ENCODE assay signal across 12 cellular contexts in genomic region chr1:170586942-170587593, GRCh38. TPM values are rescaled to one million over a fixed set of nuclear protein-coding genes. Genes with fewer than 3 reads are reported as not detected.
DNase-seq lines count a peak whose midpoint lies in the region; ATAC-seq and TF ChIP-seq lines count a peak whose summit lies in the region.
"Had no signal": no experiment of that assay in that cellular context is flagged by ENCODE, and none has a peak within 500 bp of the region (broad histone marks: within the 10 kb centered on the region; RNA-seq: fewer than 3 reads in every experiment).

No MANE protein-coding gene starts in this region.

- H3K27me3 Mint-ChIP-seq in activated CD4-positive, alpha-beta T cell treated with anti-CD3 and anti-CD28 coated beads, Interleukin-2, amount 10 ng/mL, durations not matched to agents 7 days and 5 days = peaks cover 26% of the 10 kb centered on the region

- TF ChIP-seq CTCF in lung (IDR thresholded peaks at IDR 0.05; ENCODE audit: control extremely low read depth, extremely low read depth) (no peak), thoracic aorta (IDR thresholded peaks at IDR 0.05) (no peak)

- H3K36me3 ChIP-seq in lung (ENCODE audit: control insufficient read depth in 2 of 2, insufficient read depth in 2 of 2, low read length in 2 of 2) (no peaks in the 10 kb centered on the region), thoracic aorta (no peaks in the 10 kb centered on the region)

- H3K27ac ChIP-seq in lung (ENCODE audit: low read depth in 1 of 2, low read length in 1 of 2) (no peak overlapping the region), thoracic aorta (peak overlapping the region; percentile 71 to 93)

- no peak overlapping the region for H3K27ac Mint-ChIP-seq in activated CD4-positive, alpha-beta T cell treated with anti-CD3 and anti-CD28 coated beads, Interleukin-2, amount 10 ng/mL, durations not matched to agents 7 days and 5 days
- H3K27ac Mint-ChIP-seq: naive thymus-derived CD8-positive, alpha-beta T cell; stimulated activated naive CD8-positive, alpha-beta T cell treated with anti-CD3 and anti-CD28 coated beads, Interleukin-15, Interleukin-2, amounts not matched to agents 100 ng/mL and 50 ng/mL, for 24 hours had no signal

- POLR2A ChIA-PET in activated CD4-positive, alpha-beta T cell treated with anti-CD3 and anti-CD28 coated beads, Interleukin-2, amount 10 ng/mL, durations not matched to agents 7 days and 5 days (lab: Charles Lee) = no interaction called here

- H3K9me3 ChIP-seq in lung (ENCODE audit: control insufficient read depth in 2 of 2, insufficient read depth in 1 of 2, low read length in 1 of 2) (no peaks in the 10 kb centered on the region), thoracic aorta (no peaks in the 10 kb centered on the region)

- H3K4me3 ChIP-seq in lung = no peak overlapping the region
- H3K4me3 ChIP-seq in thoracic aorta = peak overlapping the region; percentile 68

- no peaks in the 10 kb centered on the region for H3K27me3 ChIP-seq in lung (ENCODE audit: control insufficient read depth, insufficient read depth)
- H3K27me3 ChIP-seq in thoracic aorta (replicated peaks; ENCODE audit: insufficient read depth) = no peaks in the 10 kb centered on the region

- H3K4me3 Mint-ChIP-seq in activated CD4-positive, alpha-beta T cell treated with anti-CD3 and anti-CD28 coated beads, Interleukin-2, amount 10 ng/mL, durations not matched to agents 7 days and 5 days = no peak overlapping the region
- H3K4me3 Mint-ChIP-seq: stimulated activated naive CD8-positive, alpha-beta T cell treated with anti-CD3 and anti-CD28 coated beads, Interleukin-15, Interleukin-2, amounts not matched to agents 100 ng/mL and 50 ng/mL, for 24 hours had no signal

- H3K4me1 ChIP-seq in lung (ENCODE audit: control insufficient read depth in 2 of 2, insufficient read depth in 2 of 2, low read length in 2 of 2) (no peaks in the 10 kb centered on the region), thoracic aorta (ENCODE audit: control insufficient read depth in 1 of 2, low read depth in 2 of 2) (peaks cover 15 to 30% of the 10 kb centered on the region in 2 donors)

- CTCF ChIA-PET in activated CD4-positive, alpha-beta T cell treated with anti-CD3 and anti-CD28 coated beads, Interleukin-2, amount 10 ng/mL, durations not matched to agents 7 days and 5 days (lab: Charles Lee) = no interaction called here

- DNase-seq in NCI-H446 (lab: John Stamatoyannopoulos, UW) (peak; percentile 57 to 67), dedifferentiated amniotic fluid mesenchymal stem cell (ENCODE audit: extremely low spot score) (peak; percentile 72), lung (ENCODE audit: low spot score) (no peak), thoracic aorta (ENCODE audit: low spot score) (no peak), mucosa of gallbladder (ENCODE audit: low spot score) (no peak), NCI-H345 (lab: John Stamatoyannopoulos, UW) (no peak)
- DNase-seq in activated CD4-positive, alpha-beta T cell treated with anti-CD3 and anti-CD28 coated beads, Interleukin-2, amount 10 ng/mL, durations not matched to agents 7 days and 5 days = no peak
- DNase-seq: dermis blood vessel endothelial cell; naive thymus-derived CD8-positive, alpha-beta T cell; NCI-H1694 had no signal

- ATAC-seq in lung (ENCODE audit: insufficient read depth, low FRiP score) = peak; percentile 11
- ATAC-seq in thoracic aorta (ENCODE audit: insufficient number of reproducible peaks, low FRiP score, low read depth) = peak; percentile 75
- ATAC-seq in HG02938 (IDR thresholded peaks at IDR 0.05; ENCODE audit: unreplicated experiment) = no peak
- ATAC-seq: naive thymus-derived CD8-positive, alpha-beta T cell had no signal

- 44 to 55% methylated on average over 9 of the region's 9 CpGs for WGBS in lung, 2 donors

- no peaks in the 10 kb centered on the region for H3K9me3 Mint-ChIP-seq in activated CD4-positive, alpha-beta T cell treated with anti-CD3 and anti-CD28 coated beads, Interleukin-2, amount 10 ng/mL, durations not matched to agents 7 days and 5 days
- H3K9me3 Mint-ChIP-seq: naive thymus-derived CD8-positive, alpha-beta T cell; stimulated activated naive CD8-positive, alpha-beta T cell treated with anti-CD3 and anti-CD28 coated beads, Interleukin-15, Interleukin-2, amounts not matched to agents 100 ng/mL and 50 ng/mL, for 24 hours had no signal

- H3K36me3 Mint-ChIP-seq in activated CD4-positive, alpha-beta T cell treated with anti-CD3 and anti-CD28 coated beads, Interleukin-2, amount 10 ng/mL, durations not matched to agents 7 days and 5 days (ENCODE audit: low read depth) = no peaks in the 10 kb centered on the region
- H3K36me3 Mint-ChIP-seq: naive thymus-derived CD8-positive, alpha-beta T cell had no signal

- no peaks in the 10 kb centered on the region for H3K4me1 Mint-ChIP-seq in activated CD4-positive, alpha-beta T cell treated with anti-CD3 and anti-CD28 coated beads, Interleukin-2, amount 10 ng/mL, durations not matched to agents 7 days and 5 days

RNA-seq across cellular contexts. Expression of gene GORAB, which starts 55.1 kb away (rescaled TPM):
- total RNA-seq in lung (10 to 100 TPM; 10.2 to 17.3 TPM), thoracic aorta (10 to 100 TPM; 16.7 to 25.1 TPM), mucosa of gallbladder (9.7 TPM)
- polyA plus RNA-seq in lung = 10 to 100 TPM in 1 of 2 donors, 1 to 10 TPM in 1; 7.6 to 13.6 TPM
- total RNA-seq in activated CD4-positive, alpha-beta T cell treated with anti-CD3 and anti-CD28 coated beads, Interleukin-2, amount 10 ng/mL, durations not matched to agents 7 days and 5 days = 10 to 100 TPM; 12.9 to 13.0 TPM

Comparison
In these comparisons a context has a peak if more than half of its experiments do, and no peak if none do; other contexts are left out.
1. DNase-seq: peak in NCI-H446 (2 of 2) and dedifferentiated amniotic fluid mesenchymal stem cell (single experiment); none in lung (single experiment), thoracic aorta (single experiment), activated CD4-positive, alpha-beta T cell treated with anti-CD3 and anti-CD28 coated beads, Interleukin-2, amount 10 ng/mL, durations not matched to agents 7 days and 5 days (single experiment), mucosa of gallbladder (single experiment) and NCI-H345 (single experiment).
2. H3K27ac ChIP-seq: peak in thoracic aorta (2 of 2); none in lung (0 of 2).